Comparison of ENCODE assay signal across 1 cellular context in the genomic region with DNA sequence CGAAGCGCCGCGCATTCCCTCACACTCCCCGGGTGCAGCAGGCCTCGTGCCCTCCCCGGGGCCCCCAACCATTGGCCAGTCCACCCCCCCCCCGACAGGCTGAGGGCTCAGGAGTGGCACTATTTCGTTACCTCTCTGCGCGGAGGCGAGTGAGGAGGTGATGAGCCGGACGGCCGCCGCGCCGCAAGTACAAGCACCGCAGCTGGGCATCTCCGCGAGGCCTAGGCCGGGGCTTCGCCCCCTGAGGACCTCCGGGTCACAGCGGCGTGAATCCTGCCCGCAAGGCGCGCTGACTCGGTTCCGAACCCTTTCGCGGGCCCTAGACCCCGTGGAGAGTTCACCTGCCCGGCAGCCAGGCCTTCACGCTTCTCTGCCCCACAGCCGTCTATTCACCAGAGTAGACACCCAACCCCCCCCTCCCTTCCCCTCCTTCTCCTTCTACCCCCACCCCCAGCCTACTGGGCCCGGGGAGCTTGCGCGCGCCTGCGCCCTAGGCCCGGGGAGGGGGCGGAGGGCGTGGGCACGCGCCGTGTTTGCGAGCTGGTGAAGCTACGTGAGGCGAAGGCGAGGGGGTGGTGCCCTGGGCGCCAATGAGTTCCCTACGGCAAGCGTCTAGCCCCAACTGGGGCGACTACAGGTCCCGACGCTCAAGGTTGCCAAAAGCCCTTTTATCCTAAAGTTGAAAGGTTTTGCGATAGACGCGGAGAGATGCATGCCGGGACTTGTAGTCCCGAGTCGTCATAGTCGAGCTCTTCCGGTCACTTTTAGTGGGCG.
TF ChIP-seq lines count a peak whose summit lies in the region.

A gene (minus strand): TSS at position 399 of the 774 bp plus-strand sequence. CDS start 189 bp downstream, at position 210.

TF ChIP-seq in HepG2, 621 proteins besides CTCF, POLR2A, EP300 and RAD21 (continued from another document and continues in another):
- TF ChIP-seq, protein P1, sequence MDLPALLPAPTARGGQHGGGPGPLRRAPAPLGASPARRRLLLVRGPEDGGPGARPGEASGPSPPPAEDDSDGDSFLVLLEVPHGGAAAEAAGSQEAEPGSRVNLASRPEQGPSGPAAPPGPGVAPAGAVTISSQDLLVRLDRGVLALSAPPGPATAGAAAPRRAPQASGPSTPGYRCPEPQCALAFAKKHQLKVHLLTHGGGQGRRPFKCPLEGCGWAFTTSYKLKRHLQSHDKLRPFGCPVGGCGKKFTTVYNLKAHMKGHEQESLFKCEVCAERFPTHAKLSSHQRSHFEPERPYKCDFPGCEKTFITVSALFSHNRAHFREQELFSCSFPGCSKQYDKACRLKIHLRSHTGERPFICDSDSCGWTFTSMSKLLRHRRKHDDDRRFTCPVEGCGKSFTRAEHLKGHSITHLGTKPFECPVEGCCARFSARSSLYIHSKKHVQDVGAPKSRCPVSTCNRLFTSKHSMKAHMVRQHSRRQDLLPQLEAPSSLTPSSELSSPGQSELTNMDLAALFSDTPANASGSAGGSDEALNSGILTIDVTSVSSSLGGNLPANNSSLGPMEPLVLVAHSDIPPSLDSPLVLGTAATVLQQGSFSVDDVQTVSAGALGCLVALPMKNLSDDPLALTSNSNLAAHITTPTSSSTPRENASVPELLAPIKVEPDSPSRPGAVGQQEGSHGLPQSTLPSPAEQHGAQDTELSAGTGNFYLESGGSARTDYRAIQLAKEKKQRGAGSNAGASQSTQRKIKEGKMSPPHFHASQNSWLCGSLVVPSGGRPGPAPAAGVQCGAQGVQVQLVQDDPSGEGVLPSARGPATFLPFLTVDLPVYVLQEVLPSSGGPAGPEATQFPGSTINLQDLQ (CRISPR knock-in tag; IDR thresholded peaks at IDR 0.05), result no peak
- TF ChIP-seq ZEB1 (IDR thresholded peaks at IDR 0.05; ENCODE audit: insufficient replicate concordance, low read depth) (no peak), ZNF839 (CRISPR knock-in tag; IDR thresholded peaks at IDR 0.05; ENCODE audit: borderline replicate concordance) (no peak), FIP1L1 (IDR thresholded peaks at IDR 0.05; ENCODE audit: borderline replicate concordance, insufficient read depth, low read depth, low read length) (no peak), PRMT3 (CRISPR knock-in tag; IDR thresholded peaks at IDR 0.05; ENCODE audit: borderline replicate concordance, low read depth) (no peak), ZNF562 (CRISPR knock-in tag; IDR thresholded peaks at IDR 0.05; ENCODE audit: borderline replicate concordance) (no peak), ZNF589 (CRISPR knock-in tag; conservative IDR thresholded peaks at IDR 0.05) (no peak), ZFP90 (CRISPR knock-in tag; IDR thresholded peaks at IDR 0.05; ENCODE audit: borderline replicate concordance) (peak; percentile 77), ZNF441 (CRISPR knock-in tag; IDR thresholded peaks at IDR 0.05; ENCODE audit: borderline replicate concordance) (peak; percentile 52; the same call in 1 of the 2 replicates), MAF1 (CRISPR knock-in tag; IDR thresholded peaks at IDR 0.05; ENCODE audit: borderline replicate concordance) (no peak), SMAD1 (CRISPR knock-in tag; IDR thresholded peaks at IDR 0.05; ENCODE audit: borderline replicate concordance, low read depth) (no peak), NBN (conservative IDR thresholded peaks at IDR 0.05) (no peak), ZNF7 (CRISPR knock-in tag; IDR thresholded peaks at IDR 0.05) (no peak), ZNF354B (CRISPR knock-in tag; IDR thresholded peaks at IDR 0.05) (no peak), RBAK (CRISPR knock-in tag; IDR thresholded peaks at IDR 0.05) (no peak), ZNF816 (CRISPR knock-in tag; IDR thresholded peaks at IDR 0.05; ENCODE audit: borderline replicate concordance) (no peak), HMG20A (CRISPR knock-in tag; IDR thresholded peaks at IDR 0.05; ENCODE audit: borderline replicate concordance) (no peak), JDP2 (CRISPR knock-in tag; IDR thresholded peaks at IDR 0.05; ENCODE audit: borderline replicate concordance) (no peak), ERF (CRISPR knock-in tag; IDR thresholded peaks at IDR 0.05) (peak; percentile 81), CAMTA2 (CRISPR knock-in tag; IDR thresholded peaks at IDR 0.05; ENCODE audit: borderline replicate concordance) (no peak), SOX13 (IDR thresholded peaks at IDR 0.05) (no peak; the same call in 1 of the 2 replicates), SOX13 (CRISPR knock-in tag; conservative IDR thresholded peaks at IDR 0.05 in 1 of 2, IDR thresholded peaks at IDR 0.05 in 1 of 2) (0 out of 4 replicates have a peak, but pooled peaks of 1 of the 2 experiments have one; percentile 5), MTA1 (CRISPR knock-in tag; IDR thresholded peaks at IDR 0.05; ENCODE audit: borderline replicate concordance) (no peak), ZNF230 (CRISPR knock-in tag; IDR thresholded peaks at IDR 0.05) (no peak), TEAD2 (CRISPR knock-in tag; IDR thresholded peaks at IDR 0.05) (no peak), ZSCAN21 (CRISPR knock-in tag; IDR thresholded peaks at IDR 0.05; ENCODE audit: borderline replicate concordance) (peak; percentile 94), NRL (CRISPR knock-in tag; IDR thresholded peaks at IDR 0.05; ENCODE audit: borderline replicate concordance) (no peak; the same call in 1 of the 2 replicates), MXD4 (CRISPR knock-in tag; IDR thresholded peaks at IDR 0.05) (peak; percentile 56; the same call in 1 of the 2 replicates), ZBTB1 (CRISPR knock-in tag; IDR thresholded peaks at IDR 0.05; ENCODE audit: borderline replicate concordance) (no peak), RFX1 (IDR thresholded peaks at IDR 0.05) (no peak), SP4 (CRISPR knock-in tag; IDR thresholded peaks at IDR 0.05) (no peak), HDAC2 (CRISPR knock-in tag; IDR thresholded peaks at IDR 0.05) (no peak), ZNF225 (CRISPR knock-in tag; IDR thresholded peaks at IDR 0.05) (peak; percentile 45; the same call in 1 of the 2 replicates), BRD4 (CRISPR knock-in tag; IDR thresholded peaks at IDR 0.05) (no peak), REL (CRISPR knock-in tag; conservative IDR thresholded peaks at IDR 0.05) (no peak), ZNF720 (CRISPR knock-in tag; IDR thresholded peaks at IDR 0.05) (no peak), MIER2 (CRISPR knock-in tag; IDR thresholded peaks at IDR 0.05) (no peak), ZNF557 (CRISPR knock-in tag; IDR thresholded peaks at IDR 0.05) (no peak), AGO1 (IDR thresholded peaks at IDR 0.05; ENCODE audit: low read depth, low read length, poor library complexity, severe bottlenecking) (no peak), ZNF510 (CRISPR knock-in tag; IDR thresholded peaks at IDR 0.05; ENCODE audit: low read depth) (no peak), ARNTL (CRISPR knock-in tag; IDR thresholded peaks at IDR 0.05) (no peak)
- TF ChIP-seq, protein P2, sequence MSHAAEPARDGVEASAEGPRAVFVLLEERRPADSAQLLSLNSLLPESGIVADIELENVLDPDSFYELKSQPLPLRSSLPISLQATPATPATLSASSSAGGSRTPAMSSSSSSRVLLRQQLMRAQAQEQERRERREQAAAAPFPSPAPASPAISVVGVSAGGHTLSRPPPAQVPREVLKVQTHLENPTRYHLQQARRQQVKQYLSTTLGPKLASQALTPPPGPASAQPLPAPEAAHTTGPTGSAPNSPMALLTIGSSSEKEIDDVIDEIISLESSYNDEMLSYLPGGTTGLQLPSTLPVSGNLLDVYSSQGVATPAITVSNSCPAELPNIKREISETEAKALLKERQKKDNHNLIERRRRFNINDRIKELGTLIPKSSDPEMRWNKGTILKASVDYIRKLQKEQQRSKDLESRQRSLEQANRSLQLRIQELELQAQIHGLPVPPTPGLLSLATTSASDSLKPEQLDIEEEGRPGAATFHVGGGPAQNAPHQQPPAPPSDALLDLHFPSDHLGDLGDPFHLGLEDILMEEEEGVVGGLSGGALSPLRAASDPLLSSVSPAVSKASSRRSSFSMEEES (CRISPR knock-in tag; IDR thresholded peaks at IDR 0.05), result no peak; the same call in 1 of the 2 replicates
- TF ChIP-seq, protein P3, sequence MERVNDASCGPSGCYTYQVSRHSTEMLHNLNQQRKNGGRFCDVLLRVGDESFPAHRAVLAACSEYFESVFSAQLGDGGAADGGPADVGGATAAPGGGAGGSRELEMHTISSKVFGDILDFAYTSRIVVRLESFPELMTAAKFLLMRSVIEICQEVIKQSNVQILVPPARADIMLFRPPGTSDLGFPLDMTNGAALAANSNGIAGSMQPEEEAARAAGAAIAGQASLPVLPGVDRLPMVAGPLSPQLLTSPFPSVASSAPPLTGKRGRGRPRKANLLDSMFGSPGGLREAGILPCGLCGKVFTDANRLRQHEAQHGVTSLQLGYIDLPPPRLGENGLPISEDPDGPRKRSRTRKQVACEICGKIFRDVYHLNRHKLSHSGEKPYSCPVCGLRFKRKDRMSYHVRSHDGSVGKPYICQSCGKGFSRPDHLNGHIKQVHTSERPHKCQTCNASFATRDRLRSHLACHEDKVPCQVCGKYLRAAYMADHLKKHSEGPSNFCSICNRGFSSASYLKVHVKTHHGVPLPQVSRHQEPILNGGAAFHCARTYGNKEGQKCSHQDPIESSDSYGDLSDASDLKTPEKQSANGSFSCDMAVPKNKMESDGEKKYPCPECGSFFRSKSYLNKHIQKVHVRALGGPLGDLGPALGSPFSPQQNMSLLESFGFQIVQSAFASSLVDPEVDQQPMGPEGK (CRISPR knock-in tag; IDR thresholded peaks at IDR 0.05), result peak; percentile 66; the same call in 1 of the 2 replicates
- TF ChIP-seq, protein P4, sequence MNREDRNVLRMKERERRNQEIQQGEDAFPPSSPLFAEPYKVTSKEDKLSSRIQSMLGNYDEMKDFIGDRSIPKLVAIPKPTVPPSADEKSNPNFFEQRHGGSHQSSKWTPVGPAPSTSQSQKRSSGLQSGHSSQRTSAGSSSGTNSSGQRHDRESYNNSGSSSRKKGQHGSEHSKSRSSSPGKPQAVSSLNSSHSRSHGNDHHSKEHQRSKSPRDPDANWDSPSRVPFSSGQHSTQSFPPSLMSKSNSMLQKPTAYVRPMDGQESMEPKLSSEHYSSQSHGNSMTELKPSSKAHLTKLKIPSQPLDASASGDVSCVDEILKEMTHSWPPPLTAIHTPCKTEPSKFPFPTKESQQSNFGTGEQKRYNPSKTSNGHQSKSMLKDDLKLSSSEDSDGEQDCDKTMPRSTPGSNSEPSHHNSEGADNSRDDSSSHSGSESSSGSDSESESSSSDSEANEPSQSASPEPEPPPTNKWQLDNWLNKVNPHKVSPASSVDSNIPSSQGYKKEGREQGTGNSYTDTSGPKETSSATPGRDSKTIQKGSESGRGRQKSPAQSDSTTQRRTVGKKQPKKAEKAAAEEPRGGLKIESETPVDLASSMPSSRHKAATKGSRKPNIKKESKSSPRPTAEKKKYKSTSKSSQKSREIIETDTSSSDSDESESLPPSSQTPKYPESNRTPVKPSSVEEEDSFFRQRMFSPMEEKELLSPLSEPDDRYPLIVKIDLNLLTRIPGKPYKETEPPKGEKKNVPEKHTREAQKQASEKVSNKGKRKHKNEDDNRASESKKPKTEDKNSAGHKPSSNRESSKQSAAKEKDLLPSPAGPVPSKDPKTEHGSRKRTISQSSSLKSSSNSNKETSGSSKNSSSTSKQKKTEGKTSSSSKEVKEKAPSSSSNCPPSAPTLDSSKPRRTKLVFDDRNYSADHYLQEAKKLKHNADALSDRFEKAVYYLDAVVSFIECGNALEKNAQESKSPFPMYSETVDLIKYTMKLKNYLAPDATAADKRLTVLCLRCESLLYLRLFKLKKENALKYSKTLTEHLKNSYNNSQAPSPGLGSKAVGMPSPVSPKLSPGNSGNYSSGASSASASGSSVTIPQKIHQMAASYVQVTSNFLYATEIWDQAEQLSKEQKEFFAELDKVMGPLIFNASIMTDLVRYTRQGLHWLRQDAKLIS (CRISPR knock-in tag; IDR thresholded peaks at IDR 0.05), result no peak; the same call in 1 of the 2 replicates
- TF ChIP-seq, protein P5, sequence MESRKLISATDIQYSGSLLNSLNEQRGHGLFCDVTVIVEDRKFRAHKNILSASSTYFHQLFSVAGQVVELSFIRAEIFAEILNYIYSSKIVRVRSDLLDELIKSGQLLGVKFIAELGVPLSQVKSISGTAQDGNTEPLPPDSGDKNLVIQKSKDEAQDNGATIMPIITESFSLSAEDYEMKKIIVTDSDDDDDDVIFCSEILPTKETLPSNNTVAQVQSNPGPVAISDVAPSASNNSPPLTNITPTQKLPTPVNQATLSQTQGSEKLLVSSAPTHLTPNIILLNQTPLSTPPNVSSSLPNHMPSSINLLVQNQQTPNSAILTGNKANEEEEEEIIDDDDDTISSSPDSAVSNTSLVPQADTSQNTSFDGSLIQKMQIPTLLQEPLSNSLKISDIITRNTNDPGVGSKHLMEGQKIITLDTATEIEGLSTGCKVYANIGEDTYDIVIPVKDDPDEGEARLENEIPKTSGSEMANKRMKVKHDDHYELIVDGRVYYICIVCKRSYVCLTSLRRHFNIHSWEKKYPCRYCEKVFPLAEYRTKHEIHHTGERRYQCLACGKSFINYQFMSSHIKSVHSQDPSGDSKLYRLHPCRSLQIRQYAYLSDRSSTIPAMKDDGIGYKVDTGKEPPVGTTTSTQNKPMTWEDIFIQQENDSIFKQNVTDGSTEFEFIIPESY (CRISPR knock-in tag; IDR thresholded peaks at IDR 0.05), result no peak
- TF ChIP-seq, protein P6, sequence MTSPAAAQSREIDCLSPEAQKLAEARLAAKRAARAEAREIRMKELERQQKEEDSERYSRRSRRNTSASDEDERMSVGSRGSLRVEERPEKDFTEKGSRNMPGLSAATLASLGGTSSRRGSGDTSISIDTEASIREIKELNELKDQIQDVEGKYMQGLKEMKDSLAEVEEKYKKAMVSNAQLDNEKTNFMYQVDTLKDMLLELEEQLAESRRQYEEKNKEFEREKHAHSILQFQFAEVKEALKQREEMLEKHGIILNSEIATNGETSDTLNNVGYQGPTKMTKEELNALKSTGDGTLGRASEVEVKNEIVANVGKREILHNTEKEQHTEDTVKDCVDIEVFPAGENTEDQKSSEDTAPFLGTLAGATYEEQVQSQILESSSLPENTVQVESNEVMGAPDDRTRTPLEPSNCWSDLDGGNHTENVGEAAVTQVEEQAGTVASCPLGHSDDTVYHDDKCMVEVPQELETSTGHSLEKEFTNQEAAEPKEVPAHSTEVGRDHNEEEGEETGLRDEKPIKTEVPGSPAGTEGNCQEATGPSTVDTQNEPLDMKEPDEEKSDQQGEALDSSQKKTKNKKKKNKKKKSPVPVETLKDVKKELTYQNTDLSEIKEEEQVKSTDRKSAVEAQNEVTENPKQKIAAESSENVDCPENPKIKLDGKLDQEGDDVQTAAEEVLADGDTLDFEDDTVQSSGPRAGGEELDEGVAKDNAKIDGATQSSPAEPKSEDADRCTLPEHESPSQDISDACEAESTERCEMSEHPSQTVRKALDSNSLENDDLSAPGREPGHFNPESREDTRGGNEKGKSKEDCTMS (CRISPR knock-in tag; conservative IDR thresholded peaks at IDR 0.05), result no peak
- TF ChIP-seq, protein P7, sequence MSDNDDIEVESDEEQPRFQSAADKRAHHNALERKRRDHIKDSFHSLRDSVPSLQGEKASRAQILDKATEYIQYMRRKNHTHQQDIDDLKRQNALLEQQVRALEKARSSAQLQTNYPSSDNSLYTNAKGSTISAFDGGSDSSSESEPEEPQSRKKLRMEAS (IDR thresholded peaks at IDR 0.05), result peak; percentile 68
